Comparison of ENCODE assay signal across 17 cellular contexts in genomic region chr1:215744419-215744818, GRCh38.
"Had no signal": no experiment of that assay in that cellular context is flagged by ENCODE, and none has a peak within 500 bp of the region (broad histone marks: within the 10 kb centered on the region; RNA-seq: fewer than 3 reads in every experiment).

No MANE protein-coding gene starts in this region.

- H3K4me1 ChIP-seq: psoas muscle had no signal

- H3K4me3 Mint-ChIP-seq: activated B cell treated with CpG ODN at 0.5 μM for 24 hours; activated CD4-positive, alpha-beta T cell treated with anti-CD3 and anti-CD28 coated beads, Interleukin-2, amount 10 ng/mL, durations not matched to agents 7 days and 5 days; endodermal cell; immature natural killer cell; nephron had no signal

- H3K9me3 ChIP-seq: mucosa of descending colon, psoas muscle had no signal

- H3K9me3 Mint-ChIP-seq: activated B cell treated with CpG ODN at 0.5 μM for 24 hours; activated CD4-positive, alpha-beta T cell treated with anti-CD3 and anti-CD28 coated beads, Interleukin-2, amount 10 ng/mL, durations not matched to agents 7 days and 5 days; endodermal cell; nephron had no signal

- H3K27ac Mint-ChIP-seq: activated B cell treated with CpG ODN at 0.5 μM for 24 hours; activated CD4-positive, alpha-beta T cell treated with anti-CD3 and anti-CD28 coated beads, Interleukin-2, amount 10 ng/mL, durations not matched to agents 7 days and 5 days; endodermal cell; immature natural killer cell; nephron had no signal

- H3K4me1 Mint-ChIP-seq: activated B cell treated with CpG ODN at 0.5 μM for 24 hours; activated CD4-positive, alpha-beta T cell treated with anti-CD3 and anti-CD28 coated beads, Interleukin-2, amount 10 ng/mL, durations not matched to agents 7 days and 5 days; endodermal cell; immature natural killer cell; nephron had no signal

- H3K36me3 Mint-ChIP-seq: immature natural killer cell had no signal

- H3K4me3 ChIP-seq: mucosa of descending colon, psoas muscle had no signal

- DNase-seq: activated B cell treated with CpG ODN at 0.5 μM for 24 hours; activated CD4-positive, alpha-beta T cell treated with anti-CD3 and anti-CD28 coated beads, Interleukin-2, amount 10 ng/mL, durations not matched to agents 7 days and 5 days; activated naive CD4-positive, alpha-beta T cell treated with anti-CD3 and anti-CD28 coated beads, Interleukin-2, amount 50 U/mL, for 16 hours; activated T-cell treated with anti-CD3 and anti-CD28 coated beads for 4 hours; amniotic stem cell; cerebellar nuclear complex; dermis blood vessel endothelial cell; endodermal cell; glutamatergic neuron; immature natural killer cell; mucosa of descending colon; psoas muscle; stimulated activated CD4-positive, alpha-beta T cell treated with anti-CD3 and anti-CD28 coated beads, Interleukin-12 subunit alpha, Interleukin-12 subunit beta, amount 100 ng/mL, for 4 hours; stimulated activated naive CD4-positive, alpha-beta T cell; substantia nigra had no signal

- H3K27ac ChIP-seq: psoas muscle had no signal

- ATAC-seq: mucosa of descending colon, psoas muscle, sciatic nerve had no signal

- H3K27me3 Mint-ChIP-seq: activated B cell treated with CpG ODN at 0.5 μM for 24 hours; activated CD4-positive, alpha-beta T cell treated with anti-CD3 and anti-CD28 coated beads, Interleukin-2, amount 10 ng/mL, durations not matched to agents 7 days and 5 days had no signal
